Comparison of ENCODE assay signal across 24 cellular contexts in the genomic region with DNA sequence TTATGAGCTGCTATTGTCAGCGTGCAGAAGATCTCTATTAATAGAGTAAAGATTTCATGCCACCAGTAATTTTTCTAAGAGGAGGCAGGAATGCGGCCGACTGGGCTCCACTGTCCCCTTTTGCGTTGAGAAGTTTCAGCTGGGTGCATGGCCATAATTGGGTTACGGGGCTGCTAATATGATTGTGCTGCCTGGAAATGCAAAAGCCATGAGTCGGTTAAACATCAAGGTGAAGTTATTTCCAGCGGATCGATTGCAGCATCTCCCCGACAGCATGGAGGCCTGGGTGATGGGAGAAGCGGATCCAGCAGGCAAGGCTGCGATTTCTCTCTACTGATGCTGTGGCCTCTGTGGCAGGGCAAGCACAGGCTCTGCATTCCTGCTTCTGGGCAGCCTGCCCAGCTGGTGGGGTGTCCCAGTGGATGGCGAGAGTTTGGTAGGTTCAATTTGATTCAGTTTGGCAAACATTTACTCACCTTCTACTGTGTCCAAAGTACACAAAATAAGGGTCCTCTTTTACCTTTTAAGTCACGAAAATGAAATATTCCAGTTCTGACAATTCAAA. TPM values are rescaled to one million over a fixed set of nuclear protein-coding genes. Genes with fewer than 3 reads are reported as not detected.
DNase-seq lines count a peak whose midpoint lies in the region; ATAC-seq and TF ChIP-seq lines count a peak whose summit lies in the region.
"Had no signal": no experiment of that assay in that cellular context is flagged by ENCODE, and none has a peak within 500 bp of the region (broad histone marks: within the 10 kb centered on the region; RNA-seq: fewer than 3 reads in every experiment).

No MANE protein-coding gene starts in this region.

- TF ChIP-seq CTCF in heart left ventricle (IDR thresholded peaks at IDR 0.05) = no peak
- TF ChIP-seq CTCF in choroid plexus epithelial cell (conservative IDR thresholded peaks at IDR 0.05; ENCODE audit: low read depth, low read length) = no peak
- TF ChIP-seq CTCF in stomach (IDR thresholded peaks at IDR 0.05) = no peak

- H3K27ac ChIP-seq in heart left ventricle = no peak overlapping the region
- no peak overlapping the region for H3K27ac ChIP-seq in stomach
- H3K27ac ChIP-seq: BLaER1, breast epithelium, neutrophil had no signal

- H3K9me3 ChIP-seq in heart left ventricle (no peaks in the 10 kb centered on the region), stomach (no peaks in the 10 kb centered on the region)
- H3K9me3 ChIP-seq: BLaER1, breast epithelium, neutrophil had no signal

- no peak overlapping the region for H3K4me3 ChIP-seq in heart left ventricle
- no peak overlapping the region for H3K4me3 ChIP-seq in choroid plexus epithelial cell (ENCODE audit: low read depth, low read length)
- no peak overlapping the region for H3K4me3 ChIP-seq in stomach
- H3K4me3 ChIP-seq: BLaER1, breast epithelium had no signal

- no peak for TF ChIP-seq EP300 in stomach (IDR thresholded peaks at IDR 0.05)

- peak in 3 of 5 donors; percentile 11 to 58 (median 31) for DNase-seq in heart left ventricle
- DNase-seq in cardiac septum (ENCODE audit: low spot score) = no peak
- peak; percentile 58 for DNase-seq in NCI-H2081 treated with DMSO at 0.1 percent for 48 hours (lab: John Stamatoyannopoulos, UW)
- peak; percentile 11 for DNase-seq in choroid plexus epithelial cell (ENCODE audit: low read depth)
- peak; percentile 34 for DNase-seq in stomach
- no peak for DNase-seq in sciatic nerve (ENCODE audit: low spot score)
- no peak for DNase-seq in nucleus accumbens (lab: John Stamatoyannopoulos, UW)
- DNase-seq: activated CD4-positive, alpha-beta T cell treated with anti-CD3 and anti-CD28 coated beads, Interleukin-2, amount 10 ng/mL, durations not matched to agents 7 days and 5 days; GDM1; HFFc6; MM.1S; NCI-H1694; NCI-H524; Right ventricle myocardium superior; stimulated activated CD8-positive, alpha-beta memory T cell treated with anti-CD3 and anti-CD28 coated beads, Interleukin-4, amount 100 ng/mL, for 48 hours; substantia nigra had no signal

- ATAC-seq in heart left ventricle = peak in 2 of 4 donors; percentile 52 to 71
- no peak for ATAC-seq in sciatic nerve
- no peak for ATAC-seq in GM21528 (IDR thresholded peaks at IDR 0.05; ENCODE audit: low FRiP score, unreplicated experiment)

- intact Hi-C loops in heart left ventricle (cut with DNase I) (no loop called here), cardiac septum (cut with DNase I) (no loop called here), stomach (cut with DNase I; ENCODE audit: low total_unique reads) (no loop called here), sciatic nerve (cut with DNase I) (no loop called here)

- 57 to 78% (median 61%) methylated on average over 13 of the region's 13 CpGs for WGBS in heart left ventricle, 4 donors
- WGBS in stomach, 5 donors = 66 to 70% (median 68%) methylated on average over 13 of the region's 13 CpGs

- H3K36me3 ChIP-seq in heart left ventricle (no peaks in the 10 kb centered on the region), stomach (no peaks in the 10 kb centered on the region)
- H3K36me3 ChIP-seq: BLaER1, breast epithelium, neutrophil had no signal

- TF ChIP-seq POLR2A in heart left ventricle (IDR thresholded peaks at IDR 0.05) (no peak), stomach (IDR thresholded peaks at IDR 0.05) (no peak)

- H3K27me3 ChIP-seq in heart left ventricle = peaks cover 0 to 3% (median 0%) of the 10 kb centered on the region in 9 donors
- no peaks in the 10 kb centered on the region for H3K27me3 ChIP-seq in stomach
- H3K27me3 ChIP-seq: BLaER1, breast epithelium, neutrophil had no signal

- H3K4me1 ChIP-seq in heart left ventricle = no peaks in the 10 kb centered on the region
- peaks cover 0 to 9% (median 4%) of the 10 kb centered on the region in 4 donors for H3K4me1 ChIP-seq in stomach
- H3K4me1 ChIP-seq: breast epithelium had no signal

RNA-seq across cellular contexts. Expression of a gene that starts 54.4 kb away (rescaled TPM):
- total RNA-seq in heart left ventricle (not detected), cardiac septum (not detected), stomach (not detected), sciatic nerve (not detected)
- polyA plus RNA-seq in heart left ventricle (not detected), stomach (not detected)
- total RNA-seq: activated CD4-positive, alpha-beta T cell treated with anti-CD3 and anti-CD28 coated beads, Interleukin-2, amount 10 ng/mL, durations not matched to agents 7 days and 5 days; breast epithelium; endothelial cell of umbilical vein; HFFc6; lower leg skin; OCI-LY7; Right ventricle myocardium superior had no signal
- polyA plus RNA-seq: endothelial cell of umbilical vein, IgD-negative memory B cell had no signal

Comparison
In these comparisons a context has a peak if more than half of its experiments do, and no peak if none do; other contexts are left out.
1. DNase-seq: peak in heart left ventricle (3 of 5), NCI-H2081 treated with DMSO at 0.1 percent for 48 hours (single experiment), choroid plexus epithelial cell (single experiment) and stomach (single experiment); none in cardiac septum (single experiment), sciatic nerve (single experiment) and nucleus accumbens (0 of 56).